ENCODE assay signal across 21 cellular contexts in genomic region chr4:23754688-23755087, GRCh38.
DNase-seq lines count a peak whose midpoint lies in the region; ATAC-seq, FAIRE-seq and TF ChIP-seq lines count a peak whose summit lies in the region.
"Had no signal": no experiment of that assay in that cellular context is flagged by ENCODE, and none has a peak within 500 bp of the region (broad histone marks: within the 10 kb centered on the region; RNA-seq: fewer than 3 reads in every experiment).

No MANE protein-coding gene starts in this region.

- H3K79me2 ChIP-seq in hepatocyte = no peaks in the 10 kb centered on the region

- peak; percentile 78 for ATAC-seq in left colon
- ATAC-seq: A549; CD8-positive, alpha-beta T cell; GM12878 had no signal

- TF ChIP-seq CTCF in hepatocyte (IDR thresholded peaks at IDR 0.05; ENCODE audit: poor library complexity) = no peak

- H3K27ac ChIP-seq in hepatocyte (no peak overlapping the region), small intestine (ENCODE audit: low read depth in 1 of 2, low read length in 1 of 2) (no peak overlapping the region)
- H3K27ac ChIP-seq: 22Rv1; A549; BLaER1 treated with 17β-estradiol and CSF1 and Interleukin-3, amounts not matched to agents 10 nM and 100 nM; C4-2B had no signal

- H3K9me3 ChIP-seq in hepatocyte (ENCODE audit: low read depth) = no peaks in the 10 kb centered on the region
- no peaks in the 10 kb centered on the region for H3K9me3 ChIP-seq in small intestine (ENCODE audit: control insufficient read depth, low read depth)
- H3K9me3 ChIP-seq: A549; BLaER1 treated with 17β-estradiol and CSF1 and Interleukin-3, amounts not matched to agents 10 nM and 100 nM; Caco-2 had no signal

- H3K4me3 ChIP-seq in hepatocyte (no peak overlapping the region), small intestine (ENCODE audit: low read depth in 1 of 2, low read length in 2 of 2) (no peak overlapping the region)
- H3K4me3 ChIP-seq: A549; BLaER1 treated with 17β-estradiol and CSF1 and Interleukin-3, amounts not matched to agents 10 nM and 100 nM; GM12878 had no signal

- DNase-seq in hepatocyte (ENCODE audit: low spot score) = peak; percentile 5
- no peak for DNase-seq in left colon
- peak; percentile 58 for DNase-seq in small intestine
- no peak for DNase-seq in DMS53 (lab: John Stamatoyannopoulos, UW)
- no peak for DNase-seq in NCI-H1436 (lab: John Stamatoyannopoulos, UW)
- DNase-seq: AML-193; Caco-2; Calu3; CD4-positive, alpha-beta T cell; CD8-positive, alpha-beta T cell; DMS79; DND-41; EL; GDM1 had no signal

- H4K20me1 ChIP-seq in hepatocyte (ENCODE audit: insufficient read depth, poor library complexity, severe bottlenecking) = no peaks in the 10 kb centered on the region
- H4K20me1 ChIP-seq: BLaER1 treated with 17β-estradiol and CSF1 and Interleukin-3, amounts not matched to agents 10 nM and 100 nM had no signal

- 91% methylated on average over 1 of the region's 1 CpG for WGBS in hepatocyte (ENCODE audit: low lambda C conversion rate, missing lambda C conversion rate)
- WGBS in small intestine, 3 donors = 45 to 72% (median 56%) methylated on average over 1 of the region's 1 CpG

- H3K27me3 ChIP-seq in hepatocyte (no peaks in the 10 kb centered on the region), small intestine (ENCODE audit: control insufficient read depth in 2 of 2, insufficient read depth in 2 of 2, low read length in 2 of 2) (no peaks in the 10 kb centered on the region)
- H3K27me3 ChIP-seq: BLaER1 treated with 17β-estradiol and CSF1 and Interleukin-3, amounts not matched to agents 10 nM and 100 nM had no signal

- H3K4me2 ChIP-seq in hepatocyte = no peak overlapping the region
- H3K4me2 ChIP-seq: A549; BLaER1 treated with 17β-estradiol and CSF1 and Interleukin-3, amounts not matched to agents 10 nM and 100 nM had no signal

- intact Hi-C loops in left colon (cut with DNase I, micrococcal nuclease) = no loop called here

- H3K4me1 ChIP-seq in hepatocyte (ENCODE audit: insufficient read depth) (no peaks in the 10 kb centered on the region), small intestine (ENCODE audit: control insufficient read depth in 2 of 2, insufficient read depth in 1 of 2, low read depth in 1 of 2, low read length in 1 of 2) (no peaks in the 10 kb centered on the region)
- H3K4me1 ChIP-seq: A549; BLaER1 treated with 17β-estradiol and CSF1 and Interleukin-3, amounts not matched to agents 10 nM and 100 nM; Caco-2 had no signal

- no peak overlapping the region for H2AFZ ChIP-seq in hepatocyte

- no peak for FAIRE-seq in small intestine (lab: Jason Lieb, UNC)
- FAIRE-seq: A549, GM12878, GM12892, GM18507 had no signal

- H3K36me3 ChIP-seq in hepatocyte (replicated peaks; ENCODE audit: insufficient read depth, low read depth) (no peaks in the 10 kb centered on the region), small intestine (ENCODE audit: control insufficient read depth in 2 of 2, insufficient read depth in 2 of 2, low read length in 2 of 2) (no peaks in the 10 kb centered on the region)
- H3K36me3 ChIP-seq: BLaER1 treated with 17β-estradiol and CSF1 and Interleukin-3, amounts not matched to agents 10 nM and 100 nM had no signal

- no peaks in the 10 kb centered on the region for H3K9me2 ChIP-seq in hepatocyte (replicated peaks; ENCODE audit: insufficient read depth)

Comparison
In these comparisons a context has a peak if more than half of its experiments do, and no peak if none do; other contexts are left out.
1. DNase-seq: peak in hepatocyte (single experiment) and small intestine (single experiment); none in left colon (0 of 2), DMS53 (single experiment) and NCI-H1436 (single experiment).